In the genomic region with DNA sequence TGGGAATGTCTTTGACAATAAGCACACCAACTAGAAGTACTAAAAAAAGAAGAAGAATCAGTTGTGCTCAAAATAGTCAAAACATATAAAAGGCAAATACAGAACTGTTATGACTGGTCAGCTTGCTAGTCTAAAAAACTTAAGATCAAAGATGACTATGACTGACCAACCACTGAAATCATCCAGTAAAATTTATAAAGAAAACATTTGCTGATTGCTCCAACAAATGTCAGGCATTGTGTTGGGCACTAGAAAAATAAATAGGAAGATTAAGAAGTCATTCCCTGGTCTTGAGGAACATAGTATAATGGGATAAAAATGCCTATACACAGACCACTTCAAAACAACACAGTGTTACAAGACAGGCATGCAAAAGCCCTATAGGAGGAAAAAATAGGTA, we compare ENCODE assay signal across 21 cellular contexts. TPM values are rescaled to one million over a fixed set of nuclear protein-coding genes. Genes with fewer than 3 reads are reported as not detected.
"Had no signal": no experiment of that assay in that cellular context is flagged by ENCODE, and none has a peak within 500 bp of the region (broad histone marks: within the 10 kb centered on the region; RNA-seq: fewer than 3 reads in every experiment).

No MANE protein-coding gene starts in this region.

- H3K4me3 ChIP-seq: adrenal gland, cardiac muscle cell, left ventricle myocardium inferior, prostate gland, right atrium auricular region, skin epidermis, suprapubic skin had no signal

- DNase-seq: activated CD4-positive, CD25-positive, alpha-beta regulatory T cell treated with anti-CD3 and anti-CD28 coated beads, Interleukin-2, amount 50 U/mL, for 72 hours; activated CD8-positive, alpha-beta memory T cell treated with anti-CD3 and anti-CD28 coated beads for 24 hours; activated CD8-positive, alpha-beta memory T cell treated with anti-CD3 and anti-CD28 coated beads, Interleukin-2, amount 50 U/mL, for 48 hours; activated effector memory CD4-positive, alpha-beta T cell treated with anti-CD3 and anti-CD28 coated beads, Interleukin-2, amount 50 U/mL, for 16 hours; activated T-cell treated with anti-CD3 and anti-CD28 coated beads, Interleukin-2, amount 50 U/mL, for 48 hours; adrenal gland; head of caudate nucleus; kidney glomerular epithelial cell; left ventricle myocardium inferior; stimulated activated CD4-positive, alpha-beta T cell treated with anti-CD3 and anti-CD28 coated beads, Interleukin-15, amount 100 ng/mL, for 24 hours; stimulated activated CD4-positive, alpha-beta T cell treated with anti-CD3 and anti-CD28 coated beads, Interleukin-2, amount 100 ng/mL, for 48 hours; trophoblast cell had no signal

- H3K4me1 ChIP-seq: prostate gland, right atrium auricular region, suprapubic skin had no signal

- H3K9me3 ChIP-seq: adrenal gland, left ventricle myocardium inferior, prostate gland, right atrium auricular region, suprapubic skin had no signal

- H3K27me3 ChIP-seq: adrenal gland, cardiac muscle cell, right atrium auricular region, suprapubic skin had no signal

- H3K36me3 ChIP-seq: adrenal gland, prostate gland, right atrium auricular region, suprapubic skin had no signal

- H3K27ac ChIP-seq: adrenal gland, cardiac muscle cell, left ventricle myocardium inferior, prostate gland, right atrium auricular region, skin epidermis, suprapubic skin had no signal

RNA-seq across cellular contexts. Expression of gene ANGPTL3, which starts 9.3 kb away (rescaled TPM):
- total RNA-seq: cardiac muscle cell, dermis microvascular lymphatic vessel endothelial cell, frontal cortex, left ventricle myocardium inferior, omental fat pad, prostate gland, right atrium auricular region had no signal
- polyA plus RNA-seq: neural cell had no signal
